16 cellular contexts compared by ENCODE assay signal in genomic region chrX:42992199-42992943, GRCh38.
DNase-seq lines count a peak whose midpoint lies in the region; ATAC-seq, FAIRE-seq and TF ChIP-seq lines count a peak whose summit lies in the region.
"Had no signal": no experiment of that assay in that cellular context is flagged by ENCODE, and none has a peak within 500 bp of the region (broad histone marks: within the 10 kb centered on the region; RNA-seq: fewer than 3 reads in every experiment).

No MANE protein-coding gene starts in this region.

- peak overlapping the region; percentile 47 for H2BK5ac ChIP-seq in mesendoderm (ENCODE audit: low read length)

- H3K18ac ChIP-seq in mesendoderm (ENCODE audit: low read length) = peak overlapping the region; percentile 90

- H3K27ac ChIP-seq in mesendoderm (ENCODE audit: low read depth, low read length) = peak overlapping the region; percentile 49
- H3K27ac ChIP-seq: ascending aorta, right lobe of liver, tibial nerve had no signal

- H3K56ac ChIP-seq in mesendoderm (ENCODE audit: low read length) = peak overlapping the region; percentile 71

- in situ Hi-C loops in Caki2 (cut with HindIII; ENCODE audit: low pct_unique_long_range_greater_than_20kb, low sequenced_read_pairs) = no loop called here

- no peak overlapping the region for H2AK5ac ChIP-seq in mesendoderm (ENCODE audit: low read length)

- H3K4me2 ChIP-seq in mesendoderm (ENCODE audit: low read length) = no peak overlapping the region

- no peak overlapping the region for H4K8ac ChIP-seq in mesendoderm (ENCODE audit: low read depth, low read length)

- no peaks in the 10 kb centered on the region for H3K27me3 ChIP-seq in bronchial epithelial cell (ENCODE audit: control insufficient read depth, insufficient read depth, low read length)
- no peaks in the 10 kb centered on the region for H3K27me3 ChIP-seq in mesendoderm (ENCODE audit: insufficient read depth, low read length, poor library complexity)
- H3K27me3 ChIP-seq: ascending aorta, tibial nerve had no signal

- FAIRE-seq in bronchial epithelial cell (lab: Jason Lieb, UNC) = no peak

- H4K5ac ChIP-seq in mesendoderm (ENCODE audit: low read length) = no peak overlapping the region

- WGBS in mesendoderm (ENCODE audit: extremely low coverage, insufficient coverage, low lambda C conversion rate) = no CpG with 5 or more reads among the region's 3 CpGs

- no peaks in the 10 kb centered on the region for H3K79me2 ChIP-seq in mesendoderm (ENCODE audit: control insufficient read depth, insufficient read depth, low read length)

- ATAC-seq in HG02970 (IDR thresholded peaks at IDR 0.05; ENCODE audit: low FRiP score, unreplicated experiment) = no peak
- ATAC-seq: right lobe of liver had no signal

- H3K36me3 ChIP-seq in bronchial epithelial cell (ENCODE audit: control insufficient read depth, insufficient read depth, low read length) (no peaks in the 10 kb centered on the region), mesendoderm (ENCODE audit: control insufficient read depth, insufficient read depth, low read length) (no peaks in the 10 kb centered on the region)
- H3K36me3 ChIP-seq: ascending aorta, right lobe of liver, tibial nerve had no signal

- TF ChIP-seq CTCF in bronchial epithelial cell (IDR thresholded peaks at IDR 0.05; ENCODE audit: insufficient read depth, low read length, severe bottlenecking) = no peak

- H3K79me1 ChIP-seq in mesendoderm (ENCODE audit: low read length) = no peaks in the 10 kb centered on the region

- no peak overlapping the region for H3K23ac ChIP-seq in mesendoderm (ENCODE audit: low read length)

- no peak overlapping the region for H3K9ac ChIP-seq in mesendoderm (ENCODE audit: low read length)

- DNase-seq in Caki2 (ENCODE audit: low read depth) (peak; percentile 35), NCI-H226 (peak; percentile 43), bronchial epithelial cell (ENCODE audit: low read depth) (peak; percentile 53), mesendoderm (peak; percentile 79), OCI-M1 (lab: John Stamatoyannopoulos, UW) (no peak), NCI-H1092 (lab: John Stamatoyannopoulos, UW) (no peak), kidney glomerular epithelial cell (lab: John Stamatoyannopoulos, UW) (no peak)
- DNase-seq: activated gamma-delta T cell; NCI-H1105 treated with DMSO at 0.1 percent for 48 hours; NCI-H2171 treated with DMSO at 0.1 percent for 48 hours; nucleus accumbens; right lobe of liver; stimulated activated CD4-positive, alpha-beta T cell treated with anti-CD3 and anti-CD28 coated beads, Interleukin-4, amount 100 ng/mL, for 24 hours had no signal

- no peaks in the 10 kb centered on the region for H3K4me1 ChIP-seq in mesendoderm (ENCODE audit: control insufficient read depth, low read depth, low read length)
- H3K4me1 ChIP-seq: ascending aorta, right lobe of liver, tibial nerve had no signal

- H2BK15ac ChIP-seq in mesendoderm (replicated peaks; ENCODE audit: low read depth) = no peak overlapping the region

- H2BK120ac ChIP-seq in mesendoderm (ENCODE audit: low read depth, low read length) = no peak overlapping the region

- no peak overlapping the region for H3K4ac ChIP-seq in mesendoderm (ENCODE audit: low read depth, low read length)

- no peak overlapping the region for H3K4me3 ChIP-seq in bronchial epithelial cell (ENCODE audit: low read depth, low read length)
- H3K4me3 ChIP-seq in mesendoderm (ENCODE audit: low read length) = no peak overlapping the region
- H3K4me3 ChIP-seq: ascending aorta, right lobe of liver, tibial nerve had no signal

Comparison
In these comparisons a context has a peak if more than half of its experiments do, and no peak if none do; other contexts are left out.
1. DNase-seq: peak in Caki2 (single experiment), NCI-H226 (single experiment), bronchial epithelial cell (single experiment) and mesendoderm (single experiment); none in OCI-M1 (single experiment), NCI-H1092 (single experiment) and kidney glomerular epithelial cell (single experiment).